Comparison of ENCODE assay signal across 8 cellular contexts in the genomic region with DNA sequence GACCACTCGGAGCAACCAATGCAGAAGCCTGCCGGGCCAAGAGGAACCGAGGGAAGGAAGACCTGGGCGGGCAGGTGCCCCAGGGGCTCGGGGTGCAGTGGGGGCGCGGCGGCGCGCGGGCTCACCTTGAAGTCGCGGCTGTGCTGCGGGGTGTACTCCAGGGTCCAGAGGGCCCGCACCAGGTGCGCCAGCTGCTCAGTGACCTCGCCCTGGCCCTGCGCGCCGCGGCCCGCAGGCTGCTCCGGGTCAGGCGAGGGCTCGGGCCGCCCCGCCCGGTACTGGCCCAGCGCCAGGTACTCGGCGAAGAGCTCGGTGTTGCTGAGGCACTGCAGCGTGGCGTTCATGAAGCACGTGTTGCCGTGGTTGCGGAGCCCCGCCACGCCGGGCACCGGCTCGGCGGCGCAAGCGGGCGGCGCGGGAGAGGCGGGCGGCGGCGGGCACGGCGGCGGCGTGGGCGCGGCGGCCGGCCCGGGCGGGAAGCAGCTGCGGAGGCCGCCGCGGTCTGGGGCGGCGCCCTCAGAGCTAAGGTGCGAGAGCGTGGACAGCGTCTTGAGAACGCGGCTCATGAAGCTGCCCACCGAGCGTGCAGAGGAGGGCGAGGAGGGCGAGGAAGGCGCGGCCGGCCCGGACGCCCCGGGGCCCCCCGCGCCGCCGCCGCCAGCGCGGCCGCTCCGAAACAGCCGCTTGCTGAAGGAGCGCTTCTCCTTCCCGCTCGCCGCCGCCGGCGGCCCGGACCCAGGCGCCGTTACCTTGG. TPM values are rescaled to one million over a fixed set of nuclear protein-coding genes. Genes with fewer than 3 reads are reported as not detected.
DNase-seq lines count a peak whose midpoint lies in the region; ATAC-seq lines count a peak whose summit lies in the region.

No MANE protein-coding gene starts in this region.

- no peaks in the 10 kb centered on the region for H3K9me3 Mint-ChIP-seq in stimulated activated naive B cell treated with anti-CD40 and anti-IgM and Interleukin-4, amounts not matched to agents 10 μg/mL and 1 μg/mL and 100 μg/mL, for 72 hours

- DNase-seq in NCI-H82 (lab: John Stamatoyannopoulos, UW) (peak; percentile 58), NCI-H82 treated with DMSO at 0.1 percent for 48 hours (lab: John Stamatoyannopoulos, UW; ENCODE audit: unreplicated experiment) (no peak), NCI-H510A treated with DMSO at 0.1 percent for 48 hours (lab: John Stamatoyannopoulos, UW) (peak; percentile 43), myocyte (ENCODE audit: low read depth) (peak; percentile 60)
- DNase-seq in activated T-cell treated with anti-CD3 and anti-CD28 coated beads, Interleukin-2, amount 50 U/mL, for 1 hour = peak; percentile 67
- peak; percentile 40 for DNase-seq in stimulated activated naive B cell treated with anti-CD40 and anti-IgM and Interleukin-4, amounts not matched to agents 10 μg/mL and 1 μg/mL and 100 μg/mL, for 72 hours

- peak overlapping the region; percentile 81 for H3K27ac Mint-ChIP-seq in stimulated activated naive B cell treated with anti-CD40 and anti-IgM and Interleukin-4, amounts not matched to agents 10 μg/mL and 1 μg/mL and 100 μg/mL, for 72 hours

- peaks cover 11 to 22% of the 10 kb centered on the region in 2 donors for H3K4me1 Mint-ChIP-seq in stimulated activated naive B cell treated with anti-CD40 and anti-IgM and Interleukin-4, amounts not matched to agents 10 μg/mL and 1 μg/mL and 100 μg/mL, for 72 hours

- peak overlapping the region; percentile 90 to 96 for H3K4me3 Mint-ChIP-seq in stimulated activated naive B cell treated with anti-CD40 and anti-IgM and Interleukin-4, amounts not matched to agents 10 μg/mL and 1 μg/mL and 100 μg/mL, for 72 hours

- H3K36me3 Mint-ChIP-seq in stimulated activated naive B cell treated with anti-CD40 and anti-IgM and Interleukin-4, amounts not matched to agents 10 μg/mL and 1 μg/mL and 100 μg/mL, for 72 hours = peaks cover 0 to 5% of the 10 kb centered on the region in 2 donors

- ATAC-seq in HG02973 (IDR thresholded peaks at IDR 0.05; ENCODE audit: unreplicated experiment) = peak; percentile 37
- peak; percentile 65 for ATAC-seq in esophagus mucosa
- ATAC-seq in stimulated activated naive B cell treated with anti-CD40 and anti-IgM and Interleukin-4, amounts not matched to agents 10 μg/mL and 1 μg/mL and 100 μg/mL, for 72 hours (replicated peaks) = peak; percentile 51 to 52

- H3K27me3 Mint-ChIP-seq in stimulated activated naive B cell treated with anti-CD40 and anti-IgM and Interleukin-4, amounts not matched to agents 10 μg/mL and 1 μg/mL and 100 μg/mL, for 72 hours = peaks cover 5 to 7% of the 10 kb centered on the region in 2 donors

RNA-seq across cellular contexts. Expression of gene USP31, which starts 0.6 kb away (rescaled TPM):
- total RNA-seq in esophagus mucosa (8.7 TPM), myocyte (4.0 and 4.9 TPM in 2 replicates)
- polyA plus RNA-seq in myocyte (2012) = 2.8 TPM

RNA-seq across cellular contexts. Expression of gene SCNN1G, which starts 33.9 kb away (rescaled TPM):
- total RNA-seq in esophagus mucosa (10.1 TPM), myocyte (not detected in 2 replicates)
- polyA plus RNA-seq in myocyte (2012) = not detected

Comparison
In these comparisons a context has a peak if more than half of its experiments do, and no peak if none do; other contexts are left out.
1. RNA of gene SCNN1G, which starts 33.9 kb away (total RNA-seq): 10.1 TPM in esophagus mucosa (single experiment); not detected in myocyte; every median in the first group is over 10 times any median in the second.
2. Peak in every context shown above with its lines, with median percentiles within 50 percentile points of each other: ATAC-seq.